ENCODE assay signal across 11 cellular contexts in genomic region chr7:22814261-22815208, GRCh38. TPM values are rescaled to one million over a fixed set of nuclear protein-coding genes. Genes with fewer than 3 reads are reported as not detected.
DNase-seq lines count a peak whose midpoint lies in the region; ATAC-seq, FAIRE-seq and TF ChIP-seq lines count a peak whose summit lies in the region.
"Had no signal": no experiment of that assay in that cellular context is flagged by ENCODE, and none has a peak within 500 bp of the region (broad histone marks: within the 10 kb centered on the region; RNA-seq: fewer than 3 reads in every experiment).

No MANE protein-coding gene starts in this region.

- CTCF ChIA-PET in HepG2 (lab: Yijun Ruan, JAX; ENCODE audit: low intra/inter-chr PET ratio, low total read pairs): interaction anchor here (0.6 kb wide), 1 partner anchor 42 kb away, joined by 3 read pairs; no protein-coding TSS in a partner anchor
- CTCF ChIA-PET in CD8-positive, alpha-beta memory T cell (lab: Charles Lee): no interaction called here

- H3K9ac ChIP-seq in adipocyte (ENCODE audit: low read length) (no peak overlapping the region), HepG2 (ENCODE audit: insufficient read depth, low read depth, low read length) (no peak overlapping the region)

- H3K4me3 Mint-ChIP-seq in CD8-positive, alpha-beta memory T cell: no peak overlapping the region
- H3K4me3 Mint-ChIP-seq: H9 had no signal

- POLR2A ChIA-PET in HepG2 (lab: Yijun Ruan, JAX): interaction anchor here (0.8 to 1.5 kb wide), 2 partner anchors 12 to 28 kb away, joined by 3 to 5 read pairs; no protein-coding TSS in a partner anchor
- POLR2A ChIA-PET in CD8-positive, alpha-beta memory T cell (lab: Charles Lee): no interaction called here

- H4K20me1 ChIP-seq in HepG2 (ENCODE audit: insufficient read depth, low read length): no peaks in the 10 kb centered on the region

- H3K9me3 Mint-ChIP-seq in CD8-positive, alpha-beta memory T cell: no peaks in the 10 kb centered on the region
- H3K9me3 Mint-ChIP-seq: H9 had no signal

- BruUV-seq in HepG2 (replicated peaks; lab: Mats Ljungman, UMichigan): no TSS peak

- H3K27me3 ChIP-seq in adipocyte (replicated peaks; ENCODE audit: control insufficient read depth, insufficient read depth, low read length): no peaks in the 10 kb centered on the region
- no peaks in the 10 kb centered on the region for H3K27me3 ChIP-seq in HepG2 (ENCODE audit: control insufficient read depth in 1 of 2, insufficient read depth in 2 of 2, low read length in 2 of 2)
- no peaks in the 10 kb centered on the region for H3K27me3 ChIP-seq in CD8-positive, alpha-beta memory T cell (ENCODE audit: insufficient read depth, low read length, poor library complexity, severe bottlenecking)

- peak overlapping the region; percentile 1 for H3K27ac ChIP-seq in HepG2 (ENCODE audit: extremely low read length, insufficient read depth, low read length)
- H3K27ac ChIP-seq in CD8-positive, alpha-beta memory T cell (ENCODE audit: low read depth, low read length): no peak overlapping the region

- TF ChIP-seq EP300 in HepG2 (IDR thresholded peaks at IDR 0.05; ENCODE audit: low read depth in 2 of 2, low read length in 2 of 2) (peak in 1 of 2 experiments; percentile 59; a peak in 1 of 4 replicates), HepG2 (CRISPR knock-in tag; IDR thresholded peaks at IDR 0.05; ENCODE audit: borderline replicate concordance) (no peak)

- in situ Hi-C loops in HepG2 (cut with HindIII; ENCODE audit: extremely low pct_ligation_motif_present, low pct_unique_long_range_greater_than_20kb): no loop called here

- peak overlapping the region in 1 of 8 donors; percentile 50 for H3K27ac Mint-ChIP-seq in CD8-positive, alpha-beta memory T cell

- TF ChIP-seq CTCF in HepG2 (CRISPR knock-in tag; IDR thresholded peaks at IDR 0.05): no peak

- intact Hi-C loops in HepG2 (cut with micrococcal nuclease; ENCODE audit: unreplicated experiment): loop anchor here (2.0 kb wide), 1 partner anchor 28 kb away; no protein-coding TSS in a partner anchor

- H3K79me2 ChIP-seq in HepG2 (ENCODE audit: insufficient read depth, low read length): peaks cover 2% of the 10 kb centered on the region

- peak; percentile 4 for FAIRE-seq in HepG2 (lab: Jason Lieb, UNC)

- no peak overlapping the region for H3K4me2 ChIP-seq in HepG2 (ENCODE audit: low read depth, low read length)

- no peak overlapping the region for H2AFZ ChIP-seq in HepG2 (ENCODE audit: low read length)

- no peaks in the 10 kb centered on the region for H3K27me3 Mint-ChIP-seq in CD8-positive, alpha-beta memory T cell

- H3K9me3 ChIP-seq in adipocyte (ENCODE audit: control insufficient read depth, low read length) (no peaks in the 10 kb centered on the region), HepG2 (ENCODE audit: low read length) (no peaks in the 10 kb centered on the region)
- H3K9me3 ChIP-seq in CD8-positive, alpha-beta memory T cell (ENCODE audit: low read length): no peaks in the 10 kb centered on the region

- TF ChIP-seq RAD21 in HepG2 (CRISPR knock-in tag; IDR thresholded peaks at IDR 0.05): no peak

- WGBS in HepG2 (ENCODE audit: low lambda C conversion rate): 66% methylated on average over 10 of the region's 10 CpGs

- peaks cover 34 to 53% (median 38%) of the 10 kb centered on the region in 3 donors for H3K4me1 Mint-ChIP-seq in CD8-positive, alpha-beta memory T cell

- H3K36me3 ChIP-seq in adipocyte (ENCODE audit: control insufficient read depth, insufficient read depth, low read length, severe bottlenecking) (peaks cover 47% of the 10 kb centered on the region), HepG2 (replicated peaks in 1 of 2; ENCODE audit: control insufficient read depth in 1 of 2, insufficient read depth in 2 of 2, low read length in 2 of 2) (peaks cover 3 to 40% of the 10 kb centered on the region in 2 experiments; a peak in 3 of 5 replicates)
- peaks cover 9% of the 10 kb centered on the region for H3K36me3 ChIP-seq in CD8-positive, alpha-beta memory T cell (ENCODE audit: insufficient read depth, low read length)

- TF ChIP-seq POLR2A in HepG2 (IDR thresholded peaks at IDR 0.05; ENCODE audit: insufficient read depth in 1 of 2, low read depth in 2 of 2, low read length in 2 of 2): no peak

- H3K4me3 ChIP-seq in adipocyte (ENCODE audit: low read length): no peak overlapping the region
- H3K4me3 ChIP-seq in HepG2 (replicated peaks in 1 of 3; ENCODE audit: insufficient read depth in 1 of 3, low read depth in 2 of 3, low read length in 3 of 3): no peak overlapping the region
- no peak overlapping the region for H3K4me3 ChIP-seq in CD8-positive, alpha-beta memory T cell (ENCODE audit: low read length)

- DNase-seq in EL (peak; percentile 59), HT-29 (ENCODE audit: low spot score) (peak; percentile 39), adipocyte (ENCODE audit: low read depth) (peak; percentile 57), HepG2 (ENCODE audit: low spot score) (peak; percentile 84), NCI-H748 (lab: John Stamatoyannopoulos, UW; ENCODE audit: unreplicated experiment) (no peak)
- DNase-seq in CD8-positive, alpha-beta memory T cell: no peak
- DNase-seq: amygdala; H9; NK-92 treated with Interleukin-12 subunit alpha and Interleukin-12 subunit beta, amount 100 ng/mL, for 24 hours had no signal

- H3K36me3 Mint-ChIP-seq in CD8-positive, alpha-beta memory T cell: peaks cover 4 to 69% (median 7%) of the 10 kb centered on the region in 3 donors

- ATAC-seq in HepG2 (peak; percentile 92), GM18909 (IDR thresholded peaks at IDR 0.05; ENCODE audit: poor library complexity, unreplicated experiment) (no peak), GM21576 (IDR thresholded peaks at IDR 0.05; ENCODE audit: unreplicated experiment) (no peak)

- H3K4me1 ChIP-seq in adipocyte (ENCODE audit: control insufficient read depth, insufficient read depth, low read length) (peaks cover 31% of the 10 kb centered on the region), HepG2 (ENCODE audit: insufficient read depth, low read length) (peaks cover 40% of the 10 kb centered on the region)
- peaks cover 19% of the 10 kb centered on the region for H3K4me1 ChIP-seq in CD8-positive, alpha-beta memory T cell (ENCODE audit: insufficient read depth, low read length)

TF ChIP-seq in HepG2, 621 proteins besides CTCF, POLR2A, EP300 and RAD21 (continues in another document):
- peak; percentile 31; the same call in 1 of the 2 replicates for TF ChIP-seq HDAC1 (CRISPR knock-in tag; IDR thresholded peaks at IDR 0.05)
- peak; percentile 79 to 89 for TF ChIP-seq MAFK (conservative IDR thresholded peaks at IDR 0.05 in 1 of 2, IDR thresholded peaks at IDR 0.05 in 1 of 2; ENCODE audit: low read length in 2 of 2)

RNA-seq across cellular contexts. Expression of gene TOMM7, which starts 8.1 kb away (rescaled TPM):
- total RNA-seq in HT-29 (2014; rRNA removed; shearing (Covaris generic)): 137 and 151 TPM in 2 replicates
- 251 and 352 TPM in 2 replicates for total RNA-seq in HepG2 (2016; rRNA removed; fragmentation: Illumina TruSeq; extraction: Trizol)
- total RNA-seq in HepG2 (2016; cell fraction: cytosol; rRNA removed; fragmentation: Illumina TruSeq; extraction: Trizol; ENCODE audit: low read depth): 240 and 298 TPM in 2 replicates
- 254 and 324 TPM in 2 replicates for total RNA-seq in HepG2 (2016; cell fraction: insoluble cytoplasmic fraction; rRNA removed; fragmentation: Illumina TruSeq; extraction: Trizol)
- 330 and 358 TPM in 2 replicates for total RNA-seq in HepG2 (2016; cell fraction: membrane; rRNA removed; fragmentation: Illumina TruSeq; extraction: Trizol)
- total RNA-seq in HepG2 (2016; cell fraction: nucleus; rRNA removed; fragmentation: Illumina TruSeq; extraction: Trizol): 87.9 and 93.9 TPM in 2 replicates
- 328 and 369 TPM in 2 replicates for polyA plus RNA-seq in HepG2 (2011; rRNA removed)
- polyA plus RNA-seq in HepG2 (2011; cell fraction: cytosol; rRNA removed): 127 and 129 TPM in 2 replicates
- 34.6 and 47.7 TPM in 2 replicates for polyA plus RNA-seq in HepG2 (2011; cell fraction: nucleus; rRNA removed)
- 309 and 319 TPM in 2 replicates for polyA plus RNA-seq in HepG2 (2012)
- polyA plus RNA-seq in HepG2 (2016; cell fraction: cytosol; fragmentation: Illumina TruSeq; extraction: Trizol; ENCODE audit: low read depth): 336 and 479 TPM in 2 replicates
- polyA plus RNA-seq in HepG2 (2016; cell fraction: insoluble cytoplasmic fraction; fragmentation: Illumina TruSeq; extraction: Trizol; ENCODE audit: low read depth): 318 and 360 TPM in 2 replicates
- polyA plus RNA-seq in HepG2 (2016; cell fraction: membrane; fragmentation: Illumina TruSeq; extraction: Trizol; ENCODE audit: low read depth): 372 and 511 TPM in 2 replicates
- polyA plus RNA-seq in HepG2 (2016; cell fraction: nucleus; fragmentation: Illumina TruSeq; extraction: Trizol; ENCODE audit: insufficient read depth, low read depth): 176 and 184 TPM in 2 replicates
- 115 and 385 TPM in 2 replicates for polyA minus RNA-seq in HepG2 (2011; rRNA and poly(A)+ RNA removed; ENCODE audit: low replicate concordance)
- 16.5 and 34.8 TPM in 2 replicates for polyA minus RNA-seq in HepG2 (2011; cell fraction: cytosol; rRNA and poly(A)+ RNA removed)
- 30.5 and 32.2 TPM in 2 replicates for polyA minus RNA-seq in HepG2 (2011; cell fraction: nucleus; rRNA and poly(A)+ RNA removed)
- total RNA-seq in CD8-positive, alpha-beta memory T cell: 100 to 1,000 TPM; 299 to 318 TPM
- 409 TPM for polyA plus RNA-seq in CD8-positive, alpha-beta memory T cell

Comparison
In these comparisons a context has a peak if more than half of its experiments do, and no peak if none do; other contexts are left out.
1. DNase-seq: peak in EL (single experiment), HT-29 (single experiment), adipocyte (single experiment) and HepG2 (single experiment); none in NCI-H748 (single experiment) and CD8-positive, alpha-beta memory T cell (0 of 5).